3 cellular contexts compared by ENCODE assay signal in the genomic region with DNA sequence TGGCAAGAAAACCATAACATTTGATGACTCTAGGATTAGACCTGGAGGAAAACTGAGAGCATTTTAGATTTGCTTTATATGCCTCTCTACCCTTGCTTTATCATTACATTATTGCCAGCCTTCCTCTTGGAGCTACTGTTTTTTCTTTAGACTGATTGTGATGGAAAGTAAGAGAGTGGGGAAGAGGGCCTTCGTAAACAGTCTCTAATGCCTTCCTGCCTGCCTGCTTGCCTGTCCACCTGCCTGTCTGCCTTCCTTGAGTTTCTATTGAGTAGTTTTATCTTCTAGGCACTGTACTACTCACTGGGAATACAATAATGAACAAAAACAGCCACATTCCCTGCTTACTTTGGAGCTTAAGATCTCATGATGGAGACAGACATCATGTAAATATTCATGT.
"Had no signal": no experiment of that assay in that cellular context is flagged by ENCODE, and none has a peak within 500 bp of the region (broad histone marks: within the 10 kb centered on the region; RNA-seq: fewer than 3 reads in every experiment).

No MANE protein-coding gene starts in this region.

- H3K4me3 ChIP-seq: GM12878 had no signal

- ATAC-seq: GM12878 had no signal

- DNase-seq: GDM1, GF-D8 had no signal
